26 cellular contexts compared by ENCODE assay signal in genomic region chr10:89271532-89271931, GRCh38. TPM values are rescaled to one million over a fixed set of nuclear protein-coding genes. Genes with fewer than 3 reads are reported as not detected.
DNase-seq lines count a peak whose midpoint lies in the region; ATAC-seq, FAIRE-seq and TF ChIP-seq lines count a peak whose summit lies in the region.
"Had no signal": no experiment of that assay in that cellular context is flagged by ENCODE, and none has a peak within 500 bp of the region (broad histone marks: within the 10 kb centered on the region; RNA-seq: fewer than 3 reads in every experiment).

No MANE protein-coding gene starts in this region.

- no TSS peak for BruUV-seq in Panc1 (replicated peaks; lab: Mats Ljungman, UMichigan)

- ATAC-seq in Panc1 (no peak), T-helper 17 cell (no peak), left colon (peak; percentile 53), sciatic nerve (no peak)

- H3K27me3 Mint-ChIP-seq in T-helper 17 cell (peaks cover 17% of the 10 kb centered on the region), progenitor cell of endocrine pancreas (peaks cover 7% of the 10 kb centered on the region)
- H3K27me3 Mint-ChIP-seq: CD4-positive, CD25-positive, alpha-beta regulatory T cell had no signal

- H3K9me3 ChIP-seq in Panc1 (ENCODE audit: control insufficient read depth, insufficient read depth, low read depth, low read length) (no peaks in the 10 kb centered on the region), T-helper 17 cell (ENCODE audit: control insufficient read depth, low read length, poor library complexity, severe bottlenecking) (no peaks in the 10 kb centered on the region)
- H3K9me3 ChIP-seq: BE2C, BLaER1 had no signal

- in situ Hi-C loops in Panc1 (cut with HindIII; ENCODE audit: low pct_unique_long_range_greater_than_20kb, low sequenced_read_pairs) = no loop called here

- H3K36me3 ChIP-seq in Panc1 (ENCODE audit: control insufficient read depth, insufficient read depth, low read length) = no peaks in the 10 kb centered on the region
- H3K36me3 ChIP-seq: BE2C, BLaER1 had no signal

- H3K27ac ChIP-seq in Panc1 (ENCODE audit: low read length) = peak overlapping the region; percentile 10; the same call in 1 of the 2 replicates
- H3K27ac ChIP-seq: BLaER1 had no signal

- H3K36me3 Mint-ChIP-seq in T-helper 17 cell (ENCODE audit: low read depth) (peaks cover 4% of the 10 kb centered on the region), progenitor cell of endocrine pancreas (ENCODE audit: insufficient read depth) (no peaks in the 10 kb centered on the region)
- H3K36me3 Mint-ChIP-seq: CD14-positive monocyte; CD4-positive, alpha-beta memory T cell; CD4-positive, CD25-positive, alpha-beta regulatory T cell had no signal

- no peaks in the 10 kb centered on the region for H3K27me3 ChIP-seq in Panc1 (ENCODE audit: control insufficient read depth, insufficient read depth, low read length)
- H3K27me3 ChIP-seq: BE2C, BLaER1 had no signal

- no peak for TF ChIP-seq CTCF in Panc1 (IDR thresholded peaks at IDR 0.05)
- TF ChIP-seq CTCF in progenitor cell of endocrine pancreas (IDR thresholded peaks at IDR 0.05; ENCODE audit: unreplicated experiment) = no peak

- no peak overlapping the region for H3K4me3 ChIP-seq in Panc1 (ENCODE audit: low read depth in 2 of 2, low read length in 2 of 2)
- H3K4me3 ChIP-seq: BLaER1 had no signal

- H3K9me3 Mint-ChIP-seq in progenitor cell of endocrine pancreas (ENCODE audit: low read depth) = peaks cover 3% of the 10 kb centered on the region
- H3K9me3 Mint-ChIP-seq: CD14-positive monocyte; CD4-positive, alpha-beta memory T cell; CD4-positive, CD25-positive, alpha-beta regulatory T cell; CD8-positive, alpha-beta memory T cell had no signal

- peak overlapping the region; percentile 10 for H3K27ac Mint-ChIP-seq in T-helper 17 cell
- peak overlapping the region; percentile 26 for H3K27ac Mint-ChIP-seq in progenitor cell of endocrine pancreas
- H3K27ac Mint-ChIP-seq: CD4-positive, alpha-beta memory T cell; CD4-positive, CD25-positive, alpha-beta regulatory T cell; CD8-positive, alpha-beta memory T cell had no signal

- no peak for FAIRE-seq in frontal cortex (lab: Jason Lieb, UNC)
- FAIRE-seq: A204.1, GM19239 had no signal

- peaks cover 3% of the 10 kb centered on the region for H3K4me1 Mint-ChIP-seq in T-helper 17 cell
- H3K4me1 Mint-ChIP-seq in progenitor cell of endocrine pancreas (ENCODE audit: low read depth) = peaks cover 7% of the 10 kb centered on the region
- H3K4me1 Mint-ChIP-seq: CD4-positive, alpha-beta memory T cell; CD4-positive, CD25-positive, alpha-beta regulatory T cell; CD8-positive, alpha-beta memory T cell had no signal

- H3K4me3 Mint-ChIP-seq in T-helper 17 cell = no peak overlapping the region
- no peak overlapping the region for H3K4me3 Mint-ChIP-seq in progenitor cell of endocrine pancreas (ENCODE audit: low read depth)
- H3K4me3 Mint-ChIP-seq: CD14-positive monocyte; CD4-positive, alpha-beta memory T cell; CD4-positive, CD25-positive, alpha-beta regulatory T cell; CD8-positive, alpha-beta memory T cell had no signal

- CTCF ChIA-PET in Panc1 (lab: Charles Lee) = interaction anchor here (0.8 kb wide), 1 partner anchor 41 kb away, joined by 3 read pairs; no protein-coding TSS in a partner anchor

- intact Hi-C loops in Panc1 (cut with micrococcal nuclease; ENCODE audit: unreplicated experiment) = no loop called here
- intact Hi-C loops in left colon (cut with DNase I, micrococcal nuclease) = no loop called here
- intact Hi-C loops in sciatic nerve (cut with DNase I) = no loop called here

- H3K4me1 ChIP-seq in Panc1 (ENCODE audit: control insufficient read depth, insufficient read depth, low read length) = peaks cover 7% of the 10 kb centered on the region; the same call in 1 of the 2 replicates
- H3K4me1 ChIP-seq: BE2C, BLaER1 had no signal

- POLR2A ChIA-PET in Panc1 (lab: Charles Lee) = no interaction called here

- no peak for DNase-seq in Panc1 (ENCODE audit: low read depth, low spot score)
- DNase-seq in T-helper 17 cell = no peak
- DNase-seq in left colon = no peak
- DNase-seq in progenitor cell of endocrine pancreas (ENCODE audit: low spot score, unreplicated experiment) = no peak
- DNase-seq in GDM1 (lab: John Stamatoyannopoulos, UW) = no peak
- no peak for DNase-seq in frontal cortex (ENCODE audit: low spot score in 2 of 2)
- no peak for DNase-seq in sciatic nerve (ENCODE audit: low spot score)
- DNase-seq: 8988T; ACHN; BE2C; C1 segment of cervical spinal cord; CD4-positive, alpha-beta memory T cell; CD4-positive, CD25-positive, alpha-beta regulatory T cell; CD8-positive, alpha-beta memory T cell; COR-L47; DMS 273 treated with DMSO at 0.1 percent for 48 hours; DMS153; DMS53; DMS79; DND-41; EL; GF-D8 had no signal

RNA-seq across cellular contexts. Expression of gene LIPA, which starts 20.0 kb away (rescaled TPM):
- total RNA-seq in Panc1 (2021; ENCODE audit: unreplicated experiment) = 172 TPM
- 69.3 TPM for polyA plus RNA-seq in Panc1 (2012; ENCODE audit: insufficient read length)
- total RNA-seq in T-helper 17 cell = 10 to 100 TPM; 24.7 to 33.8 TPM
- 10 to 100 TPM; 19.0 to 39.8 TPM for total RNA-seq in left colon
- 17.0 and 19.5 TPM in 2 replicates for total RNA-seq in progenitor cell of endocrine pancreas
- 38.7 TPM for total RNA-seq in frontal cortex
- 72.5 TPM for total RNA-seq in sciatic nerve

RNA-seq across cellular contexts. Expression of gene IFIT2, which starts 30.3 kb away (rescaled TPM):
- total RNA-seq in Panc1 (2021; ENCODE audit: unreplicated experiment) (31.6 TPM), T-helper 17 cell (10 to 100 TPM; 17.6 to 19.5 TPM), left colon (1 to 10 TPM; 4.3 to 7.1 TPM), progenitor cell of endocrine pancreas (not detected in 2 replicates), frontal cortex (3.3 TPM), sciatic nerve (19.9 TPM)
- 6.9 TPM for polyA plus RNA-seq in Panc1 (2012; ENCODE audit: insufficient read length)

RNA-seq across cellular contexts. Expression of gene IFIT3, which starts 56.3 kb away (rescaled TPM):
- total RNA-seq in Panc1 (2021; ENCODE audit: unreplicated experiment) (29.8 TPM), T-helper 17 cell (10 to 100 TPM in 1 of 2 donors, 1 to 10 TPM in 1; 5.4 to 10.3 TPM), left colon (10 to 100 TPM in 1 of 2 donors, 1 to 10 TPM in 1; 5.0 to 10.3 TPM), progenitor cell of endocrine pancreas (0.16 TPM in 1 of 2 replicates, not detected in the other), frontal cortex (6.5 TPM), sciatic nerve (25.5 TPM)
- 5.2 TPM for polyA plus RNA-seq in Panc1 (2012; ENCODE audit: insufficient read length)
